Comparison of ENCODE assay signal across 16 cellular contexts in the genomic region with DNA sequence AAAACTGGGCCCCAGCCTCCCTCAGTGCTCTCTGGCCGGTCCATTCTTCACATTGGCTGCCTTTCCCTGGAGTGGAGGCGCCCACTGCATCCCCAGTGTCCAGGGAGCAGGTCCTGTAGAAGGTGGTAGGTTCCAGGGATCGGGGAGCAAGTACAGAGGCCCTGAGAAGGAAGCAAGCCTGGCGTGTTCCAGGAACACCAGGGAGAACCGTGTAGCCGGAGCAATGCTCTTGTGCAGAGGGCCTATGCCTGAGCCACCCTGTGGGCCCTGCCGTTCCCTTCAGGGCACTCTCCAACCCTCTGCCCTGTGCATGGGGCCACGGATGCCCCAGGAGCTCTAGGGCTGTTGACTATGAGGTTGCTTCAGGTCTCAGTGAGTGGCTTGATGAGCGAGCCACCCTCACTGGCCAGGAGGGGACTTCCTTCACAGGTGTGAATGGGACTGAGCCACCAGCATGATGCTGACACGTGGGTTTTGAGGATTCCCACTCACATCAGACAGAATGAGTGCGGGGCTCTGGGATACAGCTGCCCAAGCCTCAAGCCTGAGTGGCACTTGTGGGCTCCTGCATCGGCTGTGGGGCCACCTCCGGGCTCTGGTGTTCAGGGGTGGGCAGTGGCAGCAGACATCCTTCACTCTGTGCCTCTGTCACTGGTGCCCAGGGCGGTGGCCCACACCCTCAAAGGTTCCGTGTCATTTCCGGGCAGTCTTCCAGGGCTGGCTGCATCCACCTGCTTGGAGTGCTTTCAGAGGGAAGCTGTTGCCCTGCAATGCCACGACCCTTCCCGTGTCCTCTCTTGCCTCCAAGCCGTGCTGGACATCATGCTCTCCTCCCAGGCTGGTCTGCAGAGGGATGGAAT. TPM values are rescaled to one million over a fixed set of nuclear protein-coding genes. Genes with fewer than 3 reads are reported as not detected.
"Had no signal": no experiment of that assay in that cellular context is flagged by ENCODE, and none has a peak within 500 bp of the region (broad histone marks: within the 10 kb centered on the region; RNA-seq: fewer than 3 reads in every experiment).

No MANE protein-coding gene starts in this region.

- H3K4me3 Mint-ChIP-seq: activated CD4-positive, alpha-beta memory T cell treated with anti-CD3 and anti-CD28 coated beads for 36 hours; activated CD4-positive, alpha-beta T cell treated with anti-CD3 and anti-CD28 coated beads for 36 hours; activated T-cell treated with anti-CD3 and anti-CD28 coated beads, Interleukin-2, amount 50 U/mL, for 24 hours; naive B cell; neural progenitor cell; stimulated activated naive CD8-positive, alpha-beta T cell treated with anti-CD3 and anti-CD28 coated beads, Interleukin-15, amount 100 ng/mL, for 72 hours; T-helper 1 cell treated with Interleukin-12 subunit alpha and Interleukin-12 subunit beta and Interleukin-4 antibody, amounts not matched to agents 30 μg/mL and 1 μg/mL, for 36 hours had no signal

- H3K4me1 Mint-ChIP-seq: activated CD4-positive, alpha-beta T cell treated with anti-CD3 and anti-CD28 coated beads for 36 hours; naive B cell; stimulated activated naive CD8-positive, alpha-beta T cell treated with anti-CD3 and anti-CD28 coated beads, Interleukin-15, amount 100 ng/mL, for 72 hours had no signal

- H3K27ac ChIP-seq: colonic mucosa, esophagus muscularis mucosa, neural progenitor cell, parathyroid adenoma, testis, WERI-Rb-1 had no signal

- H3K4me1 ChIP-seq: colonic mucosa, parathyroid adenoma had no signal

- H3K4me3 ChIP-seq: colonic mucosa, esophagus muscularis mucosa, neural progenitor cell, testis had no signal

- DNase-seq: activated CD4-positive, alpha-beta memory T cell treated with anti-CD3 and anti-CD28 coated beads for 36 hours; activated CD4-positive, alpha-beta T cell treated with anti-CD3 and anti-CD28 coated beads for 36 hours; activated T-cell treated with anti-CD3 and anti-CD28 coated beads, Interleukin-2, amount 50 U/mL, for 24 hours; colonic mucosa; kidney glomerular epithelial cell; midbrain; naive B cell; small intestine; stimulated activated naive CD8-positive, alpha-beta T cell treated with anti-CD3 and anti-CD28 coated beads, Interleukin-15, amount 100 ng/mL, for 72 hours; testis; WERI-Rb-1 had no signal

- H3K36me3 Mint-ChIP-seq: activated CD4-positive, alpha-beta memory T cell treated with anti-CD3 and anti-CD28 coated beads for 36 hours; activated naive CD4-positive, alpha-beta T cell treated with anti-CD3 and anti-CD28 coated beads, Interleukin-2, amount 50 U/mL, for 72 hours; naive B cell; neural progenitor cell had no signal

- H3K27ac Mint-ChIP-seq: activated CD4-positive, alpha-beta memory T cell treated with anti-CD3 and anti-CD28 coated beads for 36 hours; activated CD4-positive, alpha-beta T cell treated with anti-CD3 and anti-CD28 coated beads for 36 hours; activated naive CD4-positive, alpha-beta T cell treated with anti-CD3 and anti-CD28 coated beads, Interleukin-2, amount 50 U/mL, for 72 hours; activated T-cell treated with anti-CD3 and anti-CD28 coated beads, Interleukin-2, amount 50 U/mL, for 24 hours; neural progenitor cell; stimulated activated naive CD8-positive, alpha-beta T cell treated with anti-CD3 and anti-CD28 coated beads, Interleukin-15, amount 100 ng/mL, for 72 hours; T-helper 1 cell treated with Interleukin-12 subunit alpha and Interleukin-12 subunit beta and Interleukin-4 antibody, amounts not matched to agents 30 μg/mL and 1 μg/mL, for 36 hours had no signal

- H3K27me3 Mint-ChIP-seq: activated CD4-positive, alpha-beta memory T cell treated with anti-CD3 and anti-CD28 coated beads for 36 hours; activated CD4-positive, alpha-beta T cell treated with anti-CD3 and anti-CD28 coated beads for 36 hours; activated T-cell treated with anti-CD3 and anti-CD28 coated beads, Interleukin-2, amount 50 U/mL, for 24 hours; naive B cell had no signal

- H3K9me3 ChIP-seq: colonic mucosa, esophagus muscularis mucosa, testis had no signal

- H3K27me3 ChIP-seq: colonic mucosa, esophagus muscularis mucosa, neural progenitor cell, testis had no signal

- ATAC-seq: activated CD4-positive, alpha-beta T cell treated with anti-CD3 and anti-CD28 coated beads for 36 hours; activated naive CD4-positive, alpha-beta T cell treated with anti-CD3 and anti-CD28 coated beads, Interleukin-2, amount 50 U/mL, for 72 hours; stimulated activated naive CD8-positive, alpha-beta T cell treated with anti-CD3 and anti-CD28 coated beads, Interleukin-15, amount 100 ng/mL, for 72 hours had no signal

- H3K9me3 Mint-ChIP-seq: activated CD4-positive, alpha-beta memory T cell treated with anti-CD3 and anti-CD28 coated beads for 36 hours; activated naive CD4-positive, alpha-beta T cell treated with anti-CD3 and anti-CD28 coated beads, Interleukin-2, amount 50 U/mL, for 72 hours; activated T-cell treated with anti-CD3 and anti-CD28 coated beads, Interleukin-2, amount 50 U/mL, for 24 hours; neural progenitor cell; stimulated activated naive CD8-positive, alpha-beta T cell treated with anti-CD3 and anti-CD28 coated beads, Interleukin-15, amount 100 ng/mL, for 72 hours; T-helper 1 cell treated with Interleukin-12 subunit alpha and Interleukin-12 subunit beta and Interleukin-4 antibody, amounts not matched to agents 30 μg/mL and 1 μg/mL, for 36 hours had no signal

- H3K36me3 ChIP-seq: colonic mucosa, esophagus muscularis mucosa, neural progenitor cell, WERI-Rb-1 had no signal

RNA-seq across cellular contexts. Expression of a gene that starts 54.4 kb away (rescaled TPM):
- total RNA-seq: activated CD4-positive, alpha-beta memory T cell treated with anti-CD3 and anti-CD28 coated beads for 36 hours; activated CD4-positive, alpha-beta T cell treated with anti-CD3 and anti-CD28 coated beads for 36 hours; activated naive CD4-positive, alpha-beta T cell treated with anti-CD3 and anti-CD28 coated beads, Interleukin-2, amount 50 U/mL, for 72 hours had no signal
